8 cellular contexts compared by ENCODE assay signal in genomic region chr1:16645883-16646664, GRCh38. TPM values are rescaled to one million over a fixed set of nuclear protein-coding genes. Genes with fewer than 3 reads are reported as not detected.
DNase-seq lines count a peak whose midpoint lies in the region; ATAC-seq and TF ChIP-seq lines count a peak whose summit lies in the region.
"Not testable (repeated sequence)": the region's sequence is repeated elsewhere in the genome, so short reads cannot be mapped to it uniquely, and the experiment has no call there.

No MANE protein-coding gene starts in this region.

- not testable (repeated sequence) for ATAC-seq in activated CD8-positive, alpha-beta T cell treated with anti-CD3 and anti-CD28 coated beads, Interleukin-2, amount 10 ng/mL, durations not matched to agents 7 days and 5 days; left lobe of liver

- not testable (repeated sequence) for H3K27ac ChIP-seq in vagina

- TF ChIP-seq CTCF in NB4 (IDR thresholded peaks at IDR 0.05; ENCODE audit: low read depth, low read length); endothelial cell (IDR thresholded peaks at IDR 0.05; ENCODE audit: unreplicated experiment); neural crest cell (conservative IDR thresholded peaks at IDR 0.05); vagina (IDR thresholded peaks at IDR 0.05): not testable (repeated sequence)

- H3K4me3 ChIP-seq in NB4 (ENCODE audit: low read depth, low read length), result peak overlapping the region; percentile 79
- H3K4me3 ChIP-seq in vagina, result not testable (repeated sequence)

- not testable (repeated sequence) for H3K27me3 ChIP-seq in vagina

- not testable (repeated sequence) for H3K9me3 ChIP-seq in vagina

- H3K36me3 Mint-ChIP-seq in activated CD8-positive, alpha-beta T cell treated with anti-CD3 and anti-CD28 coated beads, Interleukin-2, amount 10 ng/mL, durations not matched to agents 7 days and 5 days (ENCODE audit: low read depth); activated naive CD4-positive, alpha-beta T cell treated with anti-CD3 and anti-CD28 coated beads, Interleukin-2, amount 50 U/mL, for 24 hours; endothelial cell (ENCODE audit: low read depth, unreplicated experiment); neural crest cell (ENCODE audit: low read depth): not testable (repeated sequence)

- H3K9me3 Mint-ChIP-seq in activated CD8-positive, alpha-beta T cell treated with anti-CD3 and anti-CD28 coated beads, Interleukin-2, amount 10 ng/mL, durations not matched to agents 7 days and 5 days (ENCODE audit: insufficient read depth); activated naive CD4-positive, alpha-beta T cell treated with anti-CD3 and anti-CD28 coated beads, Interleukin-2, amount 50 U/mL, for 24 hours; endothelial cell (ENCODE audit: unreplicated experiment); neural crest cell: not testable (repeated sequence)

- CTCF ChIA-PET in activated CD8-positive, alpha-beta T cell treated with anti-CD3 and anti-CD28 coated beads, Interleukin-2, amount 10 ng/mL, durations not matched to agents 7 days and 5 days (lab: Charles Lee), result not testable (repeated sequence)

- not testable (repeated sequence) for DNase-seq in NB4 (ENCODE audit: low read depth); neural crest cell (ENCODE audit: low read depth, low spot score)
- peak; percentile 20 for DNase-seq in activated CD8-positive, alpha-beta T cell treated with anti-CD3 and anti-CD28 coated beads, Interleukin-2, amount 10 ng/mL, durations not matched to agents 7 days and 5 days
- DNase-seq in endothelial cell (ENCODE audit: low spot score) (peak; percentile 5), left lobe of liver (ENCODE audit: low spot score) (peak; percentile 52), vagina (ENCODE audit: extremely low spot score in 2 of 2) (peak; percentile 87 to 95)
- peak; percentile 3 for DNase-seq in stimulated activated CD4-positive, alpha-beta T cell treated with anti-CD3 and anti-CD28 coated beads, Interleukin-1b, Interleukin-23, amount 100 ng/mL, for 48 hours

- H3K36me3 ChIP-seq in vagina, result not testable (repeated sequence)

- POLR2A ChIA-PET in activated CD8-positive, alpha-beta T cell treated with anti-CD3 and anti-CD28 coated beads, Interleukin-2, amount 10 ng/mL, durations not matched to agents 7 days and 5 days (lab: Charles Lee), result not testable (repeated sequence)

- not testable (repeated sequence) for TF ChIP-seq POLR2A in NB4 (IDR thresholded peaks at IDR 0.05; ENCODE audit: extremely low read depth, insufficient read length); vagina (IDR thresholded peaks at IDR 0.05)

- H3K4me1 Mint-ChIP-seq in activated CD8-positive, alpha-beta T cell treated with anti-CD3 and anti-CD28 coated beads, Interleukin-2, amount 10 ng/mL, durations not matched to agents 7 days and 5 days (ENCODE audit: low read depth); activated naive CD4-positive, alpha-beta T cell treated with anti-CD3 and anti-CD28 coated beads, Interleukin-2, amount 50 U/mL, for 24 hours; endothelial cell (ENCODE audit: unreplicated experiment); neural crest cell: not testable (repeated sequence)

- H3K27ac Mint-ChIP-seq in activated CD8-positive, alpha-beta T cell treated with anti-CD3 and anti-CD28 coated beads, Interleukin-2, amount 10 ng/mL, durations not matched to agents 7 days and 5 days; activated naive CD4-positive, alpha-beta T cell treated with anti-CD3 and anti-CD28 coated beads, Interleukin-2, amount 50 U/mL, for 24 hours; endothelial cell (ENCODE audit: unreplicated experiment); neural crest cell (ENCODE audit: unreplicated experiment): not testable (repeated sequence)

- H3K27me3 Mint-ChIP-seq in activated CD8-positive, alpha-beta T cell treated with anti-CD3 and anti-CD28 coated beads, Interleukin-2, amount 10 ng/mL, durations not matched to agents 7 days and 5 days (ENCODE audit: low read depth); activated naive CD4-positive, alpha-beta T cell treated with anti-CD3 and anti-CD28 coated beads, Interleukin-2, amount 50 U/mL, for 24 hours; endothelial cell (ENCODE audit: unreplicated experiment); neural crest cell (ENCODE audit: low read depth): not testable (repeated sequence)

- peaks cover 40% of the 10 kb centered on the region for H3K4me1 ChIP-seq in vagina

- H3K4me3 Mint-ChIP-seq in activated CD8-positive, alpha-beta T cell treated with anti-CD3 and anti-CD28 coated beads, Interleukin-2, amount 10 ng/mL, durations not matched to agents 7 days and 5 days; endothelial cell (ENCODE audit: unreplicated experiment): not testable (repeated sequence)
- peak overlapping the region; percentile 23 for H3K4me3 Mint-ChIP-seq in activated naive CD4-positive, alpha-beta T cell treated with anti-CD3 and anti-CD28 coated beads, Interleukin-2, amount 50 U/mL, for 24 hours
- peak overlapping the region; percentile 39 for H3K4me3 Mint-ChIP-seq in neural crest cell

- intact Hi-C loops in vagina (cut with DNase I), result not testable (repeated sequence)

RNA-seq across cellular contexts. Expression of gene RNU1-3, which starts 20.7 kb away (rescaled TPM):
- 1,000 to 10,000 TPM; 1,730 to 2,232 TPM for total RNA-seq in activated CD8-positive, alpha-beta T cell treated with anti-CD3 and anti-CD28 coated beads, Interleukin-2, amount 10 ng/mL, durations not matched to agents 7 days and 5 days
- total RNA-seq in endothelial cell (ENCODE audit: unreplicated experiment) (3,428 TPM), left lobe of liver (1,159 TPM), neural crest cell (2,478 and 3,042 TPM in 2 replicates), vagina (19,908 TPM)

RNA-seq across cellular contexts. Expression of gene NBPF1, which starts 32.7 kb away (rescaled TPM):
- total RNA-seq in activated CD8-positive, alpha-beta T cell treated with anti-CD3 and anti-CD28 coated beads, Interleukin-2, amount 10 ng/mL, durations not matched to agents 7 days and 5 days, result 1 to 10 TPM; 1.5 to 2.2 TPM
- total RNA-seq in endothelial cell (ENCODE audit: unreplicated experiment) (41.8 TPM), left lobe of liver (23.0 TPM), neural crest cell (124 and 129 TPM in 2 replicates), vagina (45.9 TPM)
